7 cellular contexts compared by ENCODE assay signal in genomic region chr9:7779201-7779600, GRCh38.
"Had no signal": no experiment of that assay in that cellular context is flagged by ENCODE, and none has a peak within 500 bp of the region (broad histone marks: within the 10 kb centered on the region; RNA-seq: fewer than 3 reads in every experiment).

No MANE protein-coding gene starts in this region.

- H2AFZ ChIP-seq: GM23338 had no signal

- H3K9ac ChIP-seq: KMS-11 had no signal

- H3K27ac ChIP-seq: HL-60, KMS-11 had no signal

- H3K4me2 ChIP-seq: GM23338, KMS-11 had no signal

- ATAC-seq: GM23338, HepG2 had no signal

- DNase-seq: H9, HCEC 1CT, KBM-7 had no signal

- H3K4me3 ChIP-seq: GM23338 had no signal
